In genomic region chr17:8393470-8394231, GRCh38 we compare ENCODE assay signal across 9 cellular contexts. TPM values are rescaled to one million over a fixed set of nuclear protein-coding genes. Genes with fewer than 3 reads are reported as not detected.
DNase-seq lines count a peak whose midpoint lies in the region; ATAC-seq, FAIRE-seq and TF ChIP-seq lines count a peak whose summit lies in the region.
"Had no signal": no experiment of that assay in that cellular context is flagged by ENCODE, and none has a peak within 500 bp of the region (broad histone marks: within the 10 kb centered on the region; RNA-seq: fewer than 3 reads in every experiment).

No MANE protein-coding gene starts in this region.

- ATAC-seq in HCT116 (peak; percentile 21; the same call in 1 of the 2 replicates), HG02623 (IDR thresholded peaks at IDR 0.05; ENCODE audit: unreplicated experiment) (no peak)

- intact Hi-C loops in HCT116 (cut with micrococcal nuclease): no loop called here

- H3K36me3 ChIP-seq in HCT116 (ENCODE audit: control insufficient read depth in 1 of 2, insufficient read depth in 2 of 2, low read length in 2 of 2) (no peaks in the 10 kb centered on the region), bronchial epithelial cell (ENCODE audit: control insufficient read depth, insufficient read depth, low read length) (no peaks in the 10 kb centered on the region), neutrophil (no peaks in the 10 kb centered on the region)

- H3K27me3 ChIP-seq in HCT116 (ENCODE audit: insufficient read depth, low read length) (no peaks in the 10 kb centered on the region), bronchial epithelial cell (ENCODE audit: control insufficient read depth, insufficient read depth, low read length) (no peaks in the 10 kb centered on the region), neutrophil (peaks cover 36% of the 10 kb centered on the region)

- FAIRE-seq in bronchial epithelial cell (lab: Jason Lieb, UNC): peak; percentile 93
- no peak for FAIRE-seq in urothelium cell line (lab: Jason Lieb, UNC)

- CTCF ChIA-PET in HCT116 (lab: Charles Lee): no interaction called here

- H3K4me2 ChIP-seq in HCT116 (ENCODE audit: low read length): 0 out of 2 replicates have a peak overlapping the region, but pooled peaks have one; percentile 10

- no peak overlapping the region for H2AFZ ChIP-seq in HCT116 (ENCODE audit: low read depth, low read length, poor library complexity, severe bottlenecking)

- H3K9ac ChIP-seq in HCT116 (ENCODE audit: low read length): no peak overlapping the region

- no peaks in the 10 kb centered on the region for H3K79me2 ChIP-seq in HCT116 (ENCODE audit: insufficient read depth, low read length)

- DNase-seq in HCT116 (ENCODE audit: low read depth, low spot score) (no peak), T follicular helper cell (ENCODE audit: low read depth) (peak; percentile 22), bronchial epithelial cell (ENCODE audit: low read depth) (peak; percentile 87), urothelium cell line (ENCODE audit: low spot score) (no peak), NCI-H345 (lab: John Stamatoyannopoulos, UW) (no peak)
- DNase-seq: GOT3, RPMI8226 had no signal

- TF ChIP-seq CTCF in HCT116 (IDR thresholded peaks at IDR 0.05 in 2 of 3, conservative IDR thresholded peaks at IDR 0.05 in 1 of 3; ENCODE audit: borderline replicate concordance in 1 of 3, insufficient read depth in 1 of 3, low read depth in 2 of 3, low read length in 2 of 3): no peak
- no peak for TF ChIP-seq CTCF in bronchial epithelial cell (IDR thresholded peaks at IDR 0.05; ENCODE audit: insufficient read depth, low read length, severe bottlenecking)
- peak; percentile 31 for TF ChIP-seq CTCF in neutrophil (IDR thresholded peaks at IDR 0.05)

- no peak for TF ChIP-seq POLR2A in HCT116 (IDR thresholded peaks at IDR 0.05; ENCODE audit: borderline replicate concordance, extremely low read depth, insufficient read depth, insufficient read length)

- H3K27ac ChIP-seq in HCT116 (ENCODE audit: low read depth, low read length): no peak overlapping the region
- H3K27ac ChIP-seq in neutrophil: peak overlapping the region; percentile 96

- H3K9me3 ChIP-seq in HCT116 (ENCODE audit: control insufficient read depth in 1 of 2, insufficient read depth in 1 of 2, low read depth in 1 of 2, low read length in 2 of 2): no peaks in the 10 kb centered on the region
- no peaks in the 10 kb centered on the region for H3K9me3 ChIP-seq in neutrophil

- H4K20me1 ChIP-seq in HCT116 (ENCODE audit: insufficient read depth): no peaks in the 10 kb centered on the region

- RAD21 ChIA-PET in HCT116 (lab: Charles Lee; ENCODE audit: low non-redundant PET in 1 of 2, low total read pairs in 2 of 2, uncharacterized antibody in 2 of 2, unreplicated experiment in 2 of 2): no interaction called here

- H3K9me2 ChIP-seq in HCT116 (ENCODE audit: insufficient read depth): no peaks in the 10 kb centered on the region

- no TSS peak for BruUV-seq in HCT116 (replicated peaks; lab: Mats Ljungman, UMichigan)

- H3K4me3 ChIP-seq in HCT116 (replicated peaks in 1 of 2; ENCODE audit: low read depth in 1 of 2, low read length in 2 of 2): no peak overlapping the region
- H3K4me3 ChIP-seq in bronchial epithelial cell (ENCODE audit: low read depth, low read length): no peak overlapping the region
- H3K4me3 ChIP-seq in neutrophil (ENCODE audit: low read depth in 1 of 2, low read length in 1 of 2): peak overlapping the region; percentile 8 to 35

- POLR2A ChIA-PET in HCT116 (lab: Charles Lee): interaction anchor here (1.9 to 2.2 kb wide), 2 partner anchors 10 to 13 kb away, joined by 4 to 12 read pairs; partner anchors contain the start of gene RPL26

- TF ChIP-seq RAD21 in HCT116 (IDR thresholded peaks at IDR 0.05; ENCODE audit: low read depth): no peak

- H3K4me1 ChIP-seq in HCT116 (ENCODE audit: control insufficient read depth in 1 of 2, insufficient read depth in 2 of 2, low read length in 2 of 2): peaks cover 0 to 27% of the 10 kb centered on the region in 2 experiments; a peak in 2 of 4 replicates
- peaks cover 19 to 27% of the 10 kb centered on the region in 2 experiments for H3K4me1 ChIP-seq in neutrophil (ENCODE audit: control insufficient read depth in 1 of 2, insufficient read depth in 1 of 2, low read depth in 1 of 2, low read length in 1 of 2)

TF ChIP-seq in HCT116, 20 proteins besides CTCF, POLR2A, EP300 and RAD21:
- TF ChIP-seq ATF3 (IDR thresholded peaks at IDR 0.05) (no peak), EGR1 (IDR thresholded peaks at IDR 0.05; ENCODE audit: low read depth) (no peak), EZH2 (IDR thresholded peaks at IDR 0.05) (no peak), EZH2phosphoT487 (IDR thresholded peaks at IDR 0.05; ENCODE audit: borderline replicate concordance) (no peak), ZFX (IDR thresholded peaks at IDR 0.05) (no peak), MAX (IDR thresholded peaks at IDR 0.05) (no peak), ELF1 (IDR thresholded peaks at IDR 0.05; ENCODE audit: borderline replicate concordance, low read depth) (no peak), CEBPB (IDR thresholded peaks at IDR 0.05; ENCODE audit: low read depth) (no peak), REST (IDR thresholded peaks at IDR 0.05; ENCODE audit: low read depth) (no peak)

RNA-seq across cellular contexts. Expression of gene RNF222, which starts 4.0 kb away (rescaled TPM):
- total RNA-seq in HCT116 (2021; ENCODE audit: unreplicated experiment): not detected
- polyA plus RNA-seq in HCT116 (2012): 0.01 TPM in 1 of 2 replicates, not detected in the other
- under 0.01 and 0.38 TPM in 2 replicates for total RNA-seq in bronchial epithelial cell

RNA-seq across cellular contexts. Expression of gene RPL26, which starts 10.7 kb away (rescaled TPM):
- total RNA-seq in HCT116 (2021; ENCODE audit: unreplicated experiment) (2,603 TPM), bronchial epithelial cell (6,352 and 10,136 TPM in 2 replicates)
- polyA plus RNA-seq in HCT116 (2012): 6,155 and 6,671 TPM in 2 replicates

RNA-seq across cellular contexts. Expression of gene NDEL1, which starts 42.0 kb away (rescaled TPM):
- total RNA-seq in HCT116 (2021; ENCODE audit: unreplicated experiment) (39.2 TPM), bronchial epithelial cell (47.1 and 52.6 TPM in 2 replicates)
- polyA plus RNA-seq in HCT116 (2012): 28.8 and 29.8 TPM in 2 replicates

RNA-seq across cellular contexts. Expression of gene ODF4, which starts 54.0 kb away (rescaled TPM):
- total RNA-seq in HCT116 (2021; ENCODE audit: unreplicated experiment) (not detected), bronchial epithelial cell (not detected in 2 replicates)
- polyA plus RNA-seq in HCT116 (2012): not detected in 2 replicates

Comparison
In these comparisons a context has a peak if more than half of its experiments do, and no peak if none do; other contexts are left out.
1. DNase-seq: peak in T follicular helper cell (single experiment) and bronchial epithelial cell (single experiment); none in HCT116 (single experiment), urothelium cell line (single experiment) and NCI-H345 (single experiment).
2. H3K4me3 ChIP-seq: peak in neutrophil (2 of 2); none in HCT116 (0 of 2) and bronchial epithelial cell (single experiment).